1 cellular context compared by ENCODE assay signal in genomic region chr22:50293441-50294318, GRCh38.
TF ChIP-seq lines count a peak whose summit lies in the region.

No MANE protein-coding gene starts in this region.

TF ChIP-seq in HepG2, 621 proteins besides CTCF, POLR2A, EP300 and RAD21 (continued from another document):
- TF ChIP-seq ZBTB37 (CRISPR knock-in tag; IDR thresholded peaks at IDR 0.05) (peak; percentile 87), MATR3 (CRISPR knock-in tag; IDR thresholded peaks at IDR 0.05) (no peak), WIZ (CRISPR knock-in tag; IDR thresholded peaks at IDR 0.05) (no peak), YEATS4 (CRISPR knock-in tag; IDR thresholded peaks at IDR 0.05; ENCODE audit: borderline replicate concordance) (peak; percentile 80), ZNF564 (CRISPR knock-in tag; IDR thresholded peaks at IDR 0.05) (no peak), KLF6 (CRISPR knock-in tag; IDR thresholded peaks at IDR 0.05) (peak; percentile 39; the same call in 1 of the 2 replicates), ZNF142 (CRISPR knock-in tag; IDR thresholded peaks at IDR 0.05) (0 out of 2 replicates have a peak, but pooled peaks have one; percentile 44), HDAC6 (IDR thresholded peaks at IDR 0.05; ENCODE audit: low read depth, low read length) (no peak), ZNF451 (CRISPR knock-in tag; IDR thresholded peaks at IDR 0.05) (peak; percentile 78; the same call in 1 of the 2 replicates), EZH2 (conservative IDR thresholded peaks at IDR 0.05; ENCODE audit: low read depth, low read length) (no peak), MIER3 (CRISPR knock-in tag; IDR thresholded peaks at IDR 0.05; ENCODE audit: borderline replicate concordance) (peak; percentile 72; the same call in 1 of the 2 replicates), TRIM24 (CRISPR knock-in tag; IDR thresholded peaks at IDR 0.05) (no peak), ZKSCAN8 (CRISPR knock-in tag; IDR thresholded peaks at IDR 0.05; ENCODE audit: borderline replicate concordance) (peak; percentile 88), ZNF496 (CRISPR knock-in tag; IDR thresholded peaks at IDR 0.05; ENCODE audit: insufficient replicate concordance) (no peak), ZNF230 (CRISPR knock-in tag; IDR thresholded peaks at IDR 0.05) (no peak; the same call in 1 of the 2 replicates), TOPORS (CRISPR knock-in tag; IDR thresholded peaks at IDR 0.05) (no peak), ZNF737 (CRISPR knock-in tag; IDR thresholded peaks at IDR 0.05; ENCODE audit: borderline replicate concordance) (0 out of 2 replicates have a peak, but pooled peaks have one; percentile 43), SATB2 (CRISPR knock-in tag; IDR thresholded peaks at IDR 0.05) (no peak), HMGXB3 (CRISPR knock-in tag; IDR thresholded peaks at IDR 0.05; ENCODE audit: borderline replicate concordance) (no peak), NCOA1 (CRISPR knock-in tag; IDR thresholded peaks at IDR 0.05) (peak; percentile 89; the same call in 1 of the 2 replicates), MAFF (IDR thresholded peaks at IDR 0.05; ENCODE audit: low read depth, low read length) (no peak), KDM4B (CRISPR knock-in tag; IDR thresholded peaks at IDR 0.05) (peak; percentile 81), ZSCAN29 (CRISPR knock-in tag; conservative IDR thresholded peaks at IDR 0.05) (0 out of 2 replicates have a peak, but pooled peaks have one; percentile 44), ZNF841 (CRISPR knock-in tag; IDR thresholded peaks at IDR 0.05; ENCODE audit: borderline replicate concordance) (no peak), PHF8 (CRISPR knock-in tag; IDR thresholded peaks at IDR 0.05) (peak; percentile 86), ZFP41 (CRISPR knock-in tag; IDR thresholded peaks at IDR 0.05; ENCODE audit: borderline replicate concordance) (peak; percentile 41; the same call in 1 of the 2 replicates), CENPT (CRISPR knock-in tag; IDR thresholded peaks at IDR 0.05; ENCODE audit: low read depth) (no peak), STAG1 (CRISPR knock-in tag; IDR thresholded peaks at IDR 0.05) (peak; percentile 34), ZNF446 (CRISPR knock-in tag; IDR thresholded peaks at IDR 0.05) (peak; percentile 46; the same call in 1 of the 2 replicates), ETV6 (CRISPR knock-in tag; conservative IDR thresholded peaks at IDR 0.05) (peak; percentile 68; the same call in 1 of the 2 replicates)
- TF ChIP-seq, protein P1, sequence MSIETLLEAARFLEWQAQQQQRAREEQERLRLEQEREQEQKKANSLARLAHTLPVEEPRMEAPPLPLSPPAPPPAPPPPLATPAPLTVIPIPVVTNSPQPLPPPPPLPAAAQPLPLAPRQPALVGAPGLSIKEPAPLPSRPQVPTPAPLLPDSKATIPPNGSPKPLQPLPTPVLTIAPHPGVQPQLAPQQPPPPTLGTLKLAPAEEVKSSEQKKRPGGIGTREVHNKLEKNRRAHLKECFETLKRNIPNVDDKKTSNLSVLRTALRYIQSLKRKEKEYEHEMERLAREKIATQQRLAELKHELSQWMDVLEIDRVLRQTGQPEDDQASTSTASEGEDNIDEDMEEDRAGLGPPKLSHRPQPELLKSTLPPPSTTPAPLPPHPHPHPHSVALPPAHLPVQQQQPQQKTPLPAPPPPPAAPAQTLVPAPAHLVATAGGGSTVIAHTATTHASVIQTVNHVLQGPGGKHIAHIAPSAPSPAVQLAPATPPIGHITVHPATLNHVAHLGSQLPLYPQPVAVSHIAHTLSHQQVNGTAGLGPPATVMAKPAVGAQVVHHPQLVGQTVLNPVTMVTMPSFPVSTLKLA (IDR thresholded peaks at IDR 0.05): no peak
- TF ChIP-seq, protein P2, sequence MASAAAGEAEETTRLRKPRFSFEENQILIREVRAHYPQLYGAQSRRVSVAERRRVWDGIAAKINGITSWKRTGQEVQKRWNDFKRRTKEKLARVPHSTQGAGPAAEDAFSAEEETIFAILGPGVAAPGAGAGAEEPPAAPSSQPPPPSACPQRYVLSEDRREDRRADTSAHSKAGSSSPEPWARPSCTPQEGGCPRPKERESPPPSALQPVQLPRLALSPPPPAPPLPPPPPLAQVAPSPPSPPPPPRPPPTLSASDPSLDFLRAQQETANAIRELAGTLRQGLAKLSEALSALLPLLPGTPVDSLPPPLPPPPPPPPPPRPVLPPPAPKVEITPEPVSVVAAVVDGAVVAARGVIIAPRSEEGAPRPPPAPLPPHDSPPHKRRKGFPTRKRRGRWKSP (CRISPR knock-in tag; IDR thresholded peaks at IDR 0.05): peak; percentile 89; the same call in 1 of the 2 replicates
- TF ChIP-seq, protein P3, sequence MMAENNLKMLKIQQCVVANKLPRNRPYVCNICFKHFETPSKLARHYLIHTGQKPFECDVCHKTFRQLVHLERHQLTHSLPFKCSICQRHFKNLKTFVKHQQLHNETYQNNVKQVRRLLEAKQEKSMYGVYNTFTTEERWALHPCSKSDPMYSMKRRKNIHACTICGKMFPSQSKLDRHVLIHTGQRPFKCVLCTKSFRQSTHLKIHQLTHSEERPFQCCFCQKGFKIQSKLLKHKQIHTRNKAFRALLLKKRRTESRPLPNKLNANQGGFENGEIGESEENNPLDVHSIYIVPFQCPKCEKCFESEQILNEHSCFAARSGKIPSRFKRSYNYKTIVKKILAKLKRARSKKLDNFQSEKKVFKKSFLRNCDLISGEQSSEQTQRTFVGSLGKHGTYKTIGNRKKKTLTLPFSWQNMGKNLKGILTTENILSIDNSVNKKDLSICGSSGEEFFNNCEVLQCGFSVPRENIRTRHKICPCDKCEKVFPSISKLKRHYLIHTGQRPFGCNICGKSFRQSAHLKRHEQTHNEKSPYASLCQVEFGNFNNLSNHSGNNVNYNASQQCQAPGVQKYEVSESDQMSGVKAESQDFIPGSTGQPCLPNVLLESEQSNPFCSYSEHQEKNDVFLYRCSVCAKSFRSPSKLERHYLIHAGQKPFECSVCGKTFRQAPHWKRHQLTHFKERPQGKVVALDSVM (CRISPR knock-in tag; IDR thresholded peaks at IDR 0.05): peak; percentile 29; the same call in 1 of the 2 replicates
- TF ChIP-seq, protein P4, sequence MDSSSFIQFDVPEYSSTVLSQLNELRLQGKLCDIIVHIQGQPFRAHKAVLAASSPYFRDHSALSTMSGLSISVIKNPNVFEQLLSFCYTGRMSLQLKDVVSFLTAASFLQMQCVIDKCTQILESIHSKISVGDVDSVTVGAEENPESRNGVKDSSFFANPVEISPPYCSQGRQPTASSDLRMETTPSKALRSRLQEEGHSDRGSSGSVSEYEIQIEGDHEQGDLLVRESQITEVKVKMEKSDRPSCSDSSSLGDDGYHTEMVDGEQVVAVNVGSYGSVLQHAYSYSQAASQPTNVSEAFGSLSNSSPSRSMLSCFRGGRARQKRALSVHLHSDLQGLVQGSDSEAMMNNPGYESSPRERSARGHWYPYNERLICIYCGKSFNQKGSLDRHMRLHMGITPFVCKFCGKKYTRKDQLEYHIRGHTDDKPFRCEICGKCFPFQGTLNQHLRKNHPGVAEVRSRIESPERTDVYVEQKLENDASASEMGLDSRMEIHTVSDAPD (CRISPR knock-in tag; IDR thresholded peaks at IDR 0.05): peak; percentile 91
- TF ChIP-seq, protein P5, sequence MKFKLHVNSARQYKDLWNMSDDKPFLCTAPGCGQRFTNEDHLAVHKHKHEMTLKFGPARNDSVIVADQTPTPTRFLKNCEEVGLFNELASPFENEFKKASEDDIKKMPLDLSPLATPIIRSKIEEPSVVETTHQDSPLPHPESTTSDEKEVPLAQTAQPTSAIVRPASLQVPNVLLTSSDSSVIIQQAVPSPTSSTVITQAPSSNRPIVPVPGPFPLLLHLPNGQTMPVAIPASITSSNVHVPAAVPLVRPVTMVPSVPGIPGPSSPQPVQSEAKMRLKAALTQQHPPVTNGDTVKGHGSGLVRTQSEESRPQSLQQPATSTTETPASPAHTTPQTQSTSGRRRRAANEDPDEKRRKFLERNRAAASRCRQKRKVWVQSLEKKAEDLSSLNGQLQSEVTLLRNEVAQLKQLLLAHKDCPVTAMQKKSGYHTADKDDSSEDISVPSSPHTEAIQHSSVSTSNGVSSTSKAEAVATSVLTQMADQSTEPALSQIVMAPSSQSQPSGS (CRISPR knock-in tag; IDR thresholded peaks at IDR 0.05): peak; percentile 55; the same call in 1 of the 2 replicates
